ENCODE assay signal across 9 cellular contexts in genomic region chr19:640156-640548, GRCh38. TPM values are rescaled to one million over a fixed set of nuclear protein-coding genes. Genes with fewer than 3 reads are reported as not detected.
A peak's percentile ranks its signal among the peaks of the same experiment; 100 is the strongest.
DNase-seq lines count a peak whose midpoint lies in the region; TF ChIP-seq lines count a peak whose summit lies in the region.
"Had no signal": no experiment of that assay in that cellular context is flagged by ENCODE, and none has a peak within 500 bp of the region (broad histone marks: within the 10 kb centered on the region; RNA-seq: fewer than 3 reads in every experiment).

No MANE protein-coding gene starts in this region.

- no peaks in the 10 kb centered on the region for H3K9me2 ChIP-seq in GM23248 (ENCODE audit: insufficient read depth)
- no peaks in the 10 kb centered on the region for H3K9me2 ChIP-seq in SU-DHL-6 (replicated peaks; ENCODE audit: insufficient read depth, low read length)

- H2AFZ ChIP-seq in GM23248: peak overlapping the region; percentile 23; the same call in 1 of the 2 replicates
- H2AFZ ChIP-seq in SU-DHL-6 (ENCODE audit: low read depth, low read length, severe bottlenecking): no peak overlapping the region

- H4K20me1 ChIP-seq in GM23248 (ENCODE audit: insufficient read depth) (no peaks in the 10 kb centered on the region), SU-DHL-6 (ENCODE audit: low read depth, low read length) (no peaks in the 10 kb centered on the region)

- WGBS in GM23248 (ENCODE audit: low coverage in 1 of 2, low lambda C conversion rate in 2 of 2, missing lambda C conversion rate in 2 of 2), 2 experiments: 67 to 77% methylated on average over 16 to 21 of the region's 25 CpGs

- H3K4me1 Mint-ChIP-seq in activated naive CD4-positive, alpha-beta T cell treated with anti-CD3 and anti-CD28 coated beads for 36 hours (ENCODE audit: low read depth): peaks cover 7% of the 10 kb centered on the region

- no peaks in the 10 kb centered on the region for H3K79me2 ChIP-seq in GM23248 (ENCODE audit: insufficient read depth)
- no peaks in the 10 kb centered on the region for H3K79me2 ChIP-seq in SU-DHL-6 (ENCODE audit: insufficient read depth, low read length)

- H3K27ac ChIP-seq in GM23248 (no peak overlapping the region), SU-DHL-6 (ENCODE audit: low read depth, low read length) (no peak overlapping the region), subcutaneous abdominal adipose tissue (ENCODE audit: low read depth, low read length) (no peak overlapping the region)

- no peaks in the 10 kb centered on the region for H3K4me1 ChIP-seq in GM23248 (ENCODE audit: insufficient read depth)
- H3K4me1 ChIP-seq in subcutaneous abdominal adipose tissue (ENCODE audit: control insufficient read depth in 5 of 5, insufficient read depth in 5 of 5, low read length in 5 of 5): peaks cover 0 to 15% (median 10%) of the 10 kb centered on the region in 5 donors

- peaks cover 8% of the 10 kb centered on the region for H3K36me3 Mint-ChIP-seq in activated naive CD4-positive, alpha-beta T cell treated with anti-CD3 and anti-CD28 coated beads for 36 hours (ENCODE audit: low read depth)

- H3K4me3 Mint-ChIP-seq in activated naive CD4-positive, alpha-beta T cell treated with anti-CD3 and anti-CD28 coated beads for 36 hours: no peak overlapping the region

- no peaks in the 10 kb centered on the region for H3K9me3 Mint-ChIP-seq in activated naive CD4-positive, alpha-beta T cell treated with anti-CD3 and anti-CD28 coated beads for 36 hours

- H3F3A ChIP-seq in GM23248 (ENCODE audit: insufficient read depth) (no peaks in the 10 kb centered on the region), SU-DHL-6 (ENCODE audit: insufficient read depth) (no peaks in the 10 kb centered on the region)

- no peak overlapping the region for H3K27ac Mint-ChIP-seq in activated naive CD4-positive, alpha-beta T cell treated with anti-CD3 and anti-CD28 coated beads for 36 hours

- 0 out of 2 replicates have a peak overlapping the region, but pooled peaks have one; percentile 25 for H3K9ac ChIP-seq in GM23248
- peak overlapping the region; percentile 34; the same call in 1 of the 2 replicates for H3K9ac ChIP-seq in SU-DHL-6 (ENCODE audit: low read length)
- no peak overlapping the region for H3K9ac ChIP-seq in subcutaneous abdominal adipose tissue (ENCODE audit: low read length in 5 of 5)

- no peak for TF ChIP-seq CTCF in SU-DHL-6 (IDR thresholded peaks at IDR 0.05; ENCODE audit: insufficient read depth, low read length, poor library complexity, severe bottlenecking)

- H3K27me3 ChIP-seq in GM23248 (replicated peaks; ENCODE audit: insufficient read depth): no peaks in the 10 kb centered on the region
- no peaks in the 10 kb centered on the region for H3K27me3 ChIP-seq in SU-DHL-6 (ENCODE audit: low read length)
- no peaks in the 10 kb centered on the region for H3K27me3 ChIP-seq in subcutaneous abdominal adipose tissue (ENCODE audit: control insufficient read depth in 5 of 5, insufficient read depth in 4 of 5, low read length in 5 of 5)

- H3K27me3 Mint-ChIP-seq in activated naive CD4-positive, alpha-beta T cell treated with anti-CD3 and anti-CD28 coated beads for 36 hours (ENCODE audit: low read depth): no peaks in the 10 kb centered on the region

- DNase-seq in GM23248 (no peak), Kasumi-1 (lab: John Stamatoyannopoulos, UW) (no peak), DMS153 treated with DMSO at 0.1 percent for 48 hours (lab: John Stamatoyannopoulos, UW; ENCODE audit: unreplicated experiment) (no peak)
- DNase-seq in activated naive CD4-positive, alpha-beta T cell treated with anti-CD3 and anti-CD28 coated beads for 36 hours: no peak
- DNase-seq in stimulated activated CD4-positive, alpha-beta T cell treated with anti-CD3 and anti-CD28 coated beads, Interleukin-15, amount 100 ng/mL, for 24 hours: no peak

- H3K4me3 ChIP-seq in GM23248 (peak overlapping the region; percentile 61), SU-DHL-6 (ENCODE audit: insufficient read depth, low read length, poor library complexity, severe bottlenecking) (peak overlapping the region; percentile 50), iPS-11a (ENCODE audit: low read depth, low read length) (peak overlapping the region; percentile 27), subcutaneous abdominal adipose tissue (ENCODE audit: low read depth in 1 of 5, low read length in 5 of 5) (peak overlapping the region in 4 of 5 donors; percentile 22 to 59 (median 36))

- H3K4me2 ChIP-seq in GM23248 (ENCODE audit: unreplicated experiment) (peak overlapping the region; percentile 91), SU-DHL-6 (ENCODE audit: low read depth, low read length, poor library complexity, severe bottlenecking) (peak overlapping the region; percentile 85)

- intact Hi-C loops in activated naive CD4-positive, alpha-beta T cell treated with anti-CD3 and anti-CD28 coated beads for 36 hours (cut with micrococcal nuclease): no loop called here

- in situ Hi-C loops in GM23248 (cut with MboI): no loop called here

- H3K9me3 ChIP-seq in GM23248 (ENCODE audit: low read depth): no peaks in the 10 kb centered on the region
- H3K9me3 ChIP-seq in SU-DHL-6 (ENCODE audit: insufficient read depth, low read length): no peaks in the 10 kb centered on the region
- H3K9me3 ChIP-seq in subcutaneous abdominal adipose tissue (ENCODE audit: control insufficient read depth in 5 of 5, low read length in 5 of 5): no peaks in the 10 kb centered on the region

- H3K36me3 ChIP-seq in GM23248 (ENCODE audit: low read depth): no peaks in the 10 kb centered on the region
- no peaks in the 10 kb centered on the region for H3K36me3 ChIP-seq in SU-DHL-6 (ENCODE audit: low read length)
- H3K36me3 ChIP-seq in subcutaneous abdominal adipose tissue (ENCODE audit: control insufficient read depth in 5 of 5, insufficient read depth in 5 of 5, low read length in 5 of 5): peaks cover 0 to 6% (median 3%) of the 10 kb centered on the region in 5 donors

- CTCF ChIA-PET in activated naive CD4-positive, alpha-beta T cell treated with anti-CD3 and anti-CD28 coated beads for 36 hours (lab: Charles Lee): no interaction called here

RNA-seq across cellular contexts. Expression of gene FGF22, which starts 0.5 kb away (rescaled TPM):
- 0.13 and 1.2 TPM in 2 replicates for total RNA-seq in GM23248 (2014; rRNA removed; shearing (Covaris generic))
- not detected in 2 replicates for polyA plus RNA-seq in GM23248 (2016; fragmentation: Nextera tagmentation; extraction: Ambion mirVana)
- not detected for total RNA-seq in activated naive CD4-positive, alpha-beta T cell treated with anti-CD3 and anti-CD28 coated beads for 36 hours
- total RNA-seq: M059J had no signal

RNA-seq across cellular contexts. Expression of gene POLRMT, which starts 6.8 kb away (rescaled TPM):
- 36.2 and 48.8 TPM in 2 replicates for total RNA-seq in GM23248 (2014; rRNA removed; shearing (Covaris generic))
- 21.8 and 23.6 TPM in 2 replicates for polyA plus RNA-seq in GM23248 (2016; fragmentation: Nextera tagmentation; extraction: Ambion mirVana)
- 10 to 100 TPM; 63.8 to 65.6 TPM for total RNA-seq in activated naive CD4-positive, alpha-beta T cell treated with anti-CD3 and anti-CD28 coated beads for 36 hours

RNA-seq across cellular contexts. Expression of gene RNF126, which starts 22.9 kb away (rescaled TPM):
- 71.3 and 72.4 TPM in 2 replicates for total RNA-seq in GM23248 (2014; rRNA removed; shearing (Covaris generic))
- polyA plus RNA-seq in GM23248 (2016; fragmentation: Nextera tagmentation; extraction: Ambion mirVana): 52.7 and 58.5 TPM in 2 replicates
- 100 to 1,000 TPM in 1 of 2 experiments, 10 to 100 TPM in 1; 99.5 to 108 TPM for total RNA-seq in activated naive CD4-positive, alpha-beta T cell treated with anti-CD3 and anti-CD28 coated beads for 36 hours

RNA-seq across cellular contexts. Expression of gene FSTL3, which starts 36.0 kb away (rescaled TPM):
- 97.3 and 100 TPM in 2 replicates for total RNA-seq in GM23248 (2014; rRNA removed; shearing (Covaris generic))
- 39.2 and 41.4 TPM in 2 replicates for polyA plus RNA-seq in GM23248 (2016; fragmentation: Nextera tagmentation; extraction: Ambion mirVana)
- total RNA-seq in activated naive CD4-positive, alpha-beta T cell treated with anti-CD3 and anti-CD28 coated beads for 36 hours: 1 to 10 TPM; 9.3 to 9.8 TPM

RNA-seq across cellular contexts. Expression of gene HCN2, which starts 50.5 kb away (rescaled TPM):
- 1.8 and 3.1 TPM in 2 replicates for total RNA-seq in GM23248 (2014; rRNA removed; shearing (Covaris generic))
- 0.14 TPM in 1 of 2 replicates, not detected in the other for polyA plus RNA-seq in GM23248 (2016; fragmentation: Nextera tagmentation; extraction: Ambion mirVana)
- total RNA-seq in activated naive CD4-positive, alpha-beta T cell treated with anti-CD3 and anti-CD28 coated beads for 36 hours: under 1 TPM; 0.41 to 0.49 TPM

Comparison
In these comparisons a context has a peak if more than half of its experiments do, and no peak if none do; other contexts are left out.
1. H3K9ac ChIP-seq: peak in GM23248 (single experiment) and SU-DHL-6 (single experiment); none in subcutaneous abdominal adipose tissue (0 of 5).
2. Peak in every context shown above with its lines, with median percentiles within 50 percentile points of each other: H3K4me3 ChIP-seq.